33 cellular contexts compared by ENCODE assay signal in genomic region chr12:49728446-49728845, GRCh38.
"Had no signal": no experiment of that assay in that cellular context is flagged by ENCODE, and none has a peak within 500 bp of the region (broad histone marks: within the 10 kb centered on the region; RNA-seq: fewer than 3 reads in every experiment).

No MANE protein-coding gene starts in this region.

- H3K27me3 ChIP-seq: ovary, suprapubic skin, testis, upper lobe of right lung, uterus had no signal

- DNase-seq: naive thymus-derived CD8-positive, alpha-beta T cell; nephron progenitor cell; nucleus accumbens; ovary; posterior cingulate gyrus; psoas muscle; right cardiac atrium; spleen; stimulated activated CD4-positive, alpha-beta T cell treated with anti-CD3 and anti-CD28 coated beads, Interleukin-12 subunit alpha, Interleukin-12 subunit beta, amount 100 ng/mL, for 4 hours; stimulated activated CD4-positive, alpha-beta T cell treated with anti-CD3 and anti-CD28 coated beads, Interleukin-1b, Interleukin-23, amount 100 ng/mL, for 48 hours; stimulated activated CD4-positive, alpha-beta T cell treated with anti-CD3 and anti-CD28 coated beads, Interleukin-4, amount 100 ng/mL, for 1 hour; stimulated activated CD4-positive, alpha-beta T cell treated with anti-CD3 and anti-CD28 coated beads, Interleukin-4, amount 100 ng/mL, for 4 hours; stimulated activated CD8-positive, alpha-beta memory T cell treated with anti-CD3 and anti-CD28 coated beads, Interleukin-4, amount 100 ng/mL, for 48 hours; stimulated activated naive CD4-positive, alpha-beta T cell; stimulated activated naive CD8-positive, alpha-beta T cell treated with anti-CD3 and anti-CD28 coated beads, Interleukin-15, amount 100 ng/mL, for 72 hours; stimulated activated naive CD8-positive, alpha-beta T cell treated with anti-CD3 and anti-CD28 coated beads, Interleukin-15, Interleukin-2, amounts not matched to agents 100 U/mL and 50 U/mL, for 24 hours; substantia nigra; testis; tibial artery; transverse colon; upper lobe of right lung; uterus had no signal

- H3K4me2 ChIP-seq: smooth muscle cell had no signal

- H3K27ac Mint-ChIP-seq: natural killer cell treated with Interleukin-12 subunit alpha and Interleukin-12 subunit beta and Interleukin-15 and Interleukin-18, amount 100 ng/mL, for 72 hours; nephron progenitor cell; progenitor cell of endocrine pancreas; stimulated activated memory B cell treated with anti-CD40 and anti-IgM and Interleukin-4, amounts not matched to agents 10 μg/mL and 1 μg/mL and 100 μg/mL, for 72 hours; type B pancreatic cell had no signal

- H3K4me1 Mint-ChIP-seq: naive thymus-derived CD8-positive, alpha-beta T cell; nephron progenitor cell; neural crest cell; stimulated activated memory B cell treated with anti-CD40 and anti-IgM and Interleukin-4, amounts not matched to agents 10 μg/mL and 1 μg/mL and 100 μg/mL, for 72 hours; stimulated activated naive CD8-positive, alpha-beta T cell treated with anti-CD3 and anti-CD28 coated beads, Interleukin-15, amount 100 ng/mL, for 72 hours had no signal

- H2AFZ ChIP-seq: parathyroid adenoma had no signal

- H3K36me3 ChIP-seq: neutrophil, ovary, spleen, suprapubic skin, tibial artery, transverse colon, upper lobe of right lung, uterus had no signal

- H3K9me3 ChIP-seq: neutrophil, ovary, psoas muscle, spleen, suprapubic skin, testis, tibial artery, transverse colon, upper lobe of right lung, uterus had no signal

- H3K9me3 Mint-ChIP-seq: naive thymus-derived CD8-positive, alpha-beta T cell; natural killer cell treated with Interleukin-12 subunit alpha and Interleukin-12 subunit beta and Interleukin-15 and Interleukin-18, amount 100 ng/mL, for 72 hours; nephron progenitor cell; neural crest cell; stimulated activated memory B cell treated with anti-CD40 and anti-IgM and Interleukin-4, amounts not matched to agents 10 μg/mL and 1 μg/mL and 100 μg/mL, for 72 hours; stimulated activated naive CD8-positive, alpha-beta T cell treated with anti-CD3 and anti-CD28 coated beads, Interleukin-15, amount 100 ng/mL, for 72 hours; type B pancreatic cell had no signal

- H3K9ac ChIP-seq: parathyroid adenoma had no signal

- H3K4me3 ChIP-seq: ovary, psoas muscle, skin epidermis, smooth muscle cell, spleen, suprapubic skin, testis, tibial artery, transverse colon, upper lobe of right lung, uterus had no signal

- H3K79me2 ChIP-seq: parathyroid adenoma had no signal

- H3K4me1 ChIP-seq: parathyroid adenoma, psoas muscle, spleen, suprapubic skin, testis, tibial artery, transverse colon, upper lobe of right lung, uterus had no signal

- H3K36me3 Mint-ChIP-seq: naive thymus-derived CD8-positive, alpha-beta T cell; natural killer cell treated with Interleukin-12 subunit alpha and Interleukin-12 subunit beta and Interleukin-15 and Interleukin-18, amount 100 ng/mL, for 72 hours; stimulated activated memory B cell treated with anti-CD40 and anti-IgM and Interleukin-4, amounts not matched to agents 10 μg/mL and 1 μg/mL and 100 μg/mL, for 72 hours; type B pancreatic cell had no signal

- H3K27ac ChIP-seq: neutrophil, ovary, parathyroid adenoma, psoas muscle, skin epidermis, spleen, suprapubic skin, testis, tibial artery, transverse colon, upper lobe of right lung, uterus had no signal

- H3K4me3 Mint-ChIP-seq: naive thymus-derived CD8-positive, alpha-beta T cell; natural killer cell treated with Interleukin-12 subunit alpha and Interleukin-12 subunit beta and Interleukin-15 and Interleukin-18, amount 100 ng/mL, for 72 hours; nephron progenitor cell; neural crest cell; stimulated activated memory B cell treated with anti-CD40 and anti-IgM and Interleukin-4, amounts not matched to agents 10 μg/mL and 1 μg/mL and 100 μg/mL, for 72 hours; stimulated activated naive CD8-positive, alpha-beta T cell treated with anti-CD3 and anti-CD28 coated beads, Interleukin-15, amount 100 ng/mL, for 72 hours; type B pancreatic cell had no signal

- ATAC-seq: naive thymus-derived CD8-positive, alpha-beta T cell; natural killer cell treated with Interleukin-12 subunit alpha and Interleukin-12 subunit beta and Interleukin-15 and Interleukin-18, amount 100 ng/mL, for 72 hours; psoas muscle; right cardiac atrium; sciatic nerve; stimulated activated memory B cell treated with anti-CD40 and anti-IgM and Interleukin-4, amounts not matched to agents 10 μg/mL and 1 μg/mL and 100 μg/mL, for 72 hours; stimulated activated naive CD8-positive, alpha-beta T cell treated with anti-CD3 and anti-CD28 coated beads, Interleukin-15, amount 100 ng/mL, for 72 hours; stimulated activated naive CD8-positive, alpha-beta T cell treated with anti-CD3 and anti-CD28 coated beads, Interleukin-15, Interleukin-2, amounts not matched to agents 100 U/mL and 50 U/mL, for 24 hours; upper lobe of right lung had no signal
